In the genomic region with DNA sequence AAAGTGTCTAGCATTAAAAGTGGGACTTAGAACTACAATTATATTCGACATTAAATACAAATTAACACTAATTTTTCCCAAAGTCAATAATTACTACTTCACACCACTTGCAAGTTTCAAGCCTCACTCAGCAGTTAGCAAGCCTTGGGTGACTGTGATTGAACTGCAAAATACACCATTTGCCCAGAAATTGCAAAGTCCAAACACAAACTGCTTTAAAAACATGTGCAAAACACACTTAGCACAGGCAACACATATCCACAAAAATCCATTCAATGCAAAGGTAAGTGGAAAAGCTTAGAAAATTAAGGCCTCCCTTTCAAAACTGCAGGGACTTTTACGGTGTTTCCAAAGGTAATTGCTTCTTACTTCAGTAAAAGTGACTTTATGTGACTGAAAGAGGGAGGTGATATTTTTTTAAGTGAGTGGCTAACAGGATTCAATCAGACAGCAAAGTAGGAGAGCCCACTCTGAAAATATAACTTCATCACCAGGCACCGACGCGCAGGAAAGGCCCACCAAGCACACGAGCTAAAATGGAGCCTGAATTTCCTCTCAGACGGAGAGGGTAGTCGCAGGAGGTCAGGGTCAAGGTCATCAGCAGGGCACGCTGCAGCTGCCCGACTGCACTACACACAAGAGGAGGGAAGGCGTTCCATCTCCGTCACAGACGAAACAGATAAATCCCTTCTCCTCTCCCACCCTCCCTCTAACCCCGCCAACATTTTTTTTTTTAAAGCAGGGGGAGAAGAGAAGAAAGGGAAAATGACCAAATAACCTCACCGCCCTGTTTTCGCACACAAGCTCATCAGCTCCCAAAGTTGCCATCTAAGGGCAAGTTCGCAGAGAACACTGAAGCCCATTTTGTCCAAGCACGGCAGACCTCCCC, we compare ENCODE assay signal across 8 cellular contexts. TPM values are rescaled to one million over a fixed set of nuclear protein-coding genes. Genes with fewer than 3 reads are reported as not detected.
DNase-seq lines count a peak whose midpoint lies in the region; ATAC-seq and TF ChIP-seq lines count a peak whose summit lies in the region.

No MANE protein-coding gene starts in this region.

- peaks cover 25% of the 10 kb centered on the region for H3F3A ChIP-seq in DOHH2 (ENCODE audit: control insufficient read depth, insufficient read depth)

- H3K9me3 ChIP-seq in DOHH2 (ENCODE audit: control insufficient read depth, insufficient read depth, low read length) (no peaks in the 10 kb centered on the region), iPS-15b (ENCODE audit: control insufficient read depth, insufficient read depth, low read length) (no peaks in the 10 kb centered on the region), skeletal muscle satellite cell (replicated peaks; ENCODE audit: low read length) (no peaks in the 10 kb centered on the region)

- H3K79me2 ChIP-seq in DOHH2 (ENCODE audit: control insufficient read depth, low read length): peaks cover 72% of the 10 kb centered on the region
- H3K79me2 ChIP-seq in KMS-11 (ENCODE audit: insufficient read depth, low read depth): peaks cover 45% of the 10 kb centered on the region

- TF ChIP-seq CTCF in DOHH2 (IDR thresholded peaks at IDR 0.05; ENCODE audit: low read depth, low read length, poor library complexity, severe bottlenecking) (no peak), KMS-11 (conservative IDR thresholded peaks at IDR 0.05; ENCODE audit: low read depth, low read length) (no peak)

- ATAC-seq in GM19468 (IDR thresholded peaks at IDR 0.05; ENCODE audit: extremely low read depth, unreplicated experiment) (peak; percentile 23), left lobe of liver (no peak)

- peak overlapping the region; percentile 84 for H2AFZ ChIP-seq in KMS-11 (ENCODE audit: low read depth)

- DNase-seq in central memory CD4-positive, alpha-beta T cell: no peak
- DNase-seq in left lobe of liver (ENCODE audit: low spot score): no peak

- H4K20me1 ChIP-seq in DOHH2 (ENCODE audit: control insufficient read depth, insufficient read depth, low read depth, low read length) (0 out of 2 replicates have a peak, but pooled peaks cover 3% of the 10 kb centered on the region), KMS-11 (ENCODE audit: insufficient read depth) (no peaks in the 10 kb centered on the region)

- H3K27me3 ChIP-seq in DOHH2 (ENCODE audit: control insufficient read depth, low read length) (no peaks in the 10 kb centered on the region), KMS-11 (ENCODE audit: insufficient read depth, low read depth) (no peaks in the 10 kb centered on the region), iPS-15b (ENCODE audit: control insufficient read depth, insufficient read depth, low read length) (no peaks in the 10 kb centered on the region), skeletal muscle satellite cell (ENCODE audit: control insufficient read depth, insufficient read depth, low read length) (no peaks in the 10 kb centered on the region)

- peaks cover 40% of the 10 kb centered on the region for H3K36me3 ChIP-seq in DOHH2 (ENCODE audit: control insufficient read depth, low read length)
- no peaks in the 10 kb centered on the region for H3K36me3 ChIP-seq in KMS-11 (ENCODE audit: insufficient read depth)
- no peaks in the 10 kb centered on the region for H3K36me3 ChIP-seq in iPS-15b (ENCODE audit: control insufficient read depth, insufficient read depth, low read length)
- no peaks in the 10 kb centered on the region for H3K36me3 ChIP-seq in skeletal muscle satellite cell (ENCODE audit: insufficient read depth, low read length)

- H3K4me2 ChIP-seq in DOHH2 (ENCODE audit: low read length): peak overlapping the region; percentile 93
- peak overlapping the region; percentile 89 for H3K4me2 ChIP-seq in KMS-11
- H3K4me2 ChIP-seq in skeletal muscle satellite cell (ENCODE audit: low read length): peak overlapping the region; percentile 80

- H3K4me3 ChIP-seq in DOHH2 (ENCODE audit: low read length) (peak overlapping the region; percentile 84), KMS-11 (IDR thresholded peaks at IDR 0.05; ENCODE audit: insufficient read depth, low read depth, low read length) (no peak overlapping the region), iPS-15b (ENCODE audit: low read depth, low read length) (peak overlapping the region; percentile 82), skeletal muscle satellite cell (ENCODE audit: low read length) (peak overlapping the region; percentile 83)

- H3K4me1 ChIP-seq in DOHH2 (ENCODE audit: control insufficient read depth, low read length): peaks cover 62% of the 10 kb centered on the region
- peaks cover 27% of the 10 kb centered on the region for H3K4me1 ChIP-seq in KMS-11 (ENCODE audit: low read depth, poor library complexity, severe bottlenecking)
- H3K4me1 ChIP-seq in iPS-15b (ENCODE audit: control insufficient read depth, insufficient read depth, low read length): peaks cover 33% of the 10 kb centered on the region
- peaks cover 48% of the 10 kb centered on the region for H3K4me1 ChIP-seq in skeletal muscle satellite cell (ENCODE audit: control insufficient read depth, insufficient read depth, low read length)

- no peaks in the 10 kb centered on the region for H3K9me2 ChIP-seq in DOHH2 (replicated peaks; ENCODE audit: control insufficient read depth, low read length)

- peak overlapping the region; percentile 96 for H3K9ac ChIP-seq in KMS-11
- H3K9ac ChIP-seq in iPS-15b (ENCODE audit: low read depth, low read length): peak overlapping the region; percentile 96
- peak overlapping the region; percentile 86 for H3K9ac ChIP-seq in skeletal muscle satellite cell (ENCODE audit: low read depth, low read length)

- H3K27ac ChIP-seq in DOHH2 (ENCODE audit: low read depth, low read length) (peak overlapping the region; percentile 96), KMS-11 (peak overlapping the region; percentile 94), angular gyrus (ENCODE audit: low read depth, low read length) (peak overlapping the region; percentile 88)

RNA-seq across cellular contexts. Expression of gene ZNF827, which starts 3.1 kb away (rescaled TPM):
- 2.5 and 6.1 TPM in 2 replicates for total RNA-seq in skeletal muscle satellite cell (2012; rRNA removed)
- 0.81 TPM for total RNA-seq in left lobe of liver
